8 cellular contexts compared by ENCODE assay signal in the genomic region with DNA sequence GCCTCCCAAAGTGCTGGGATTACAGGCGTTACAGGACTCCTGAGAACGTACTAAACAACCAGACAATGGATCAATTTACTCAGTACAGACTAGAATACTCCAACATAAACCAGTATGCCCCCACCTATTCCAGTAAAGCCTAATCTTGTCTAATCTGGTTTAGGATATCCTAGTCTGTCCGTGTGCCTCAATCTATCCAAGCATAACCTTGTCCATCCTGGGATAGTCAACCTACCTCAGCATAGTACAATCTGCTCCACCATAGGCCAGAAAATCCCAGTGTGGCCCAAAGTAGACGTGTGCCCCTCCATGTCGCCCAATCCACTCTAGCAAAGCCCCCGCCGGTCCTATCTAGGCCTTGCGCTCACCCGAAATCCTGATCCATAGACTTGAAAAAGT. TPM values are rescaled to one million over a fixed set of nuclear protein-coding genes. Genes with fewer than 3 reads are reported as not detected.
DNase-seq lines count a peak whose midpoint lies in the region; ATAC-seq and TF ChIP-seq lines count a peak whose summit lies in the region.

No MANE protein-coding gene starts in this region.

- H3K4me1 ChIP-seq in left lung = peaks cover 14 to 57% of the 10 kb centered on the region in 2 donors
- H3K4me1 ChIP-seq in thymus (ENCODE audit: control insufficient read depth, insufficient read depth, low read length) = peaks cover 29% of the 10 kb centered on the region

- WGBS in thymus = 5% methylated on average over 9 of the region's 9 CpGs

- no peaks in the 10 kb centered on the region for H3K9me3 ChIP-seq in left lung
- H3K9me3 ChIP-seq in thymus (ENCODE audit: control insufficient read depth) = no peaks in the 10 kb centered on the region

- TF ChIP-seq CTCF in 22Rv1 (IDR thresholded peaks at IDR 0.05) = no peak
- no peak for TF ChIP-seq CTCF in HFF-Myc (IDR thresholded peaks at IDR 0.05; ENCODE audit: low read depth, low read length, missing control alignments)
- no peak for TF ChIP-seq CTCF in left lung (IDR thresholded peaks at IDR 0.05)

- H3K27ac ChIP-seq in 22Rv1 = peak overlapping the region; percentile 98
- H3K27ac ChIP-seq in left lung = peak overlapping the region; percentile 84 to 90
- H3K27ac ChIP-seq in thymus (ENCODE audit: low read depth) = peak overlapping the region; percentile 91

- peaks cover 0 to 44% of the 10 kb centered on the region in 2 donors for H3K36me3 ChIP-seq in left lung
- peaks cover 37% of the 10 kb centered on the region for H3K36me3 ChIP-seq in thymus (ENCODE audit: control insufficient read depth, insufficient read depth)

- H3K4me3 ChIP-seq in HFF-Myc (replicated peaks; ENCODE audit: low read depth, low read length) (peak overlapping the region; percentile 92), left lung (peak overlapping the region; percentile 81 to 88), thymus (ENCODE audit: low read length) (peak overlapping the region; percentile 91)

- DNase-seq in HFF-Myc (ENCODE audit: extremely low read depth, low read depth) (no peak), astrocyte of the hippocampus (ENCODE audit: low read depth, low spot score) (peak; percentile 26), left lung (no peak), DMS114 treated with DMSO at 0.1 percent for 48 hours (lab: John Stamatoyannopoulos, UW; ENCODE audit: unreplicated experiment) (no peak), SIG-M5 treated with dmso at 0.1 percent for 504 hours (lab: John Stamatoyannopoulos, UW; ENCODE audit: unreplicated experiment) (no peak), hippocampal formation (lab: John Stamatoyannopoulos, UW) (no peak)

- intact Hi-C loops in left lung (cut with DNase I) = no loop called here

- peak; percentile 10 for ATAC-seq in left lung

- H3K27me3 ChIP-seq in left lung = no peaks in the 10 kb centered on the region
- H3K27me3 ChIP-seq in thymus (ENCODE audit: control insufficient read depth, insufficient read depth) = no peaks in the 10 kb centered on the region

RNA-seq across cellular contexts. Expression of a gene that starts 0.6 kb away (rescaled TPM):
- total RNA-seq in left lung = 10 to 100 TPM; 36.9 to 46.3 TPM
- 26.6 TPM for polyA plus RNA-seq in thymus

RNA-seq across cellular contexts. Expression of a gene that starts 5.6 kb away (rescaled TPM):
- total RNA-seq in left lung = 10 to 100 TPM; 31.1 to 45.4 TPM
- 47.5 TPM for polyA plus RNA-seq in thymus

RNA-seq across cellular contexts. Expression of a gene that starts 8.5 kb away (rescaled TPM):
- 100 to 1,000 TPM; 545 to 559 TPM for total RNA-seq in left lung
- 846 TPM for polyA plus RNA-seq in thymus

RNA-seq across cellular contexts. Expression of a gene that starts 14.0 kb away (rescaled TPM):
- 100 to 1,000 TPM; 610 to 654 TPM for total RNA-seq in left lung
- polyA plus RNA-seq in thymus = 990 TPM

RNA-seq across cellular contexts. Expression of a gene that starts 14.1 kb away (rescaled TPM):
- total RNA-seq in left lung = 10 to 100 TPM; 25.9 to 33.8 TPM
- polyA plus RNA-seq in thymus = 15.1 TPM
